9 cellular contexts compared by ENCODE assay signal in genomic region chr12:102958073-102958829, GRCh38. TPM values are rescaled to one million over a fixed set of nuclear protein-coding genes. Genes with fewer than 3 reads are reported as not detected.
DNase-seq lines count a peak whose midpoint lies in the region; ATAC-seq and TF ChIP-seq lines count a peak whose summit lies in the region.
"Had no signal": no experiment of that assay in that cellular context is flagged by ENCODE, and none has a peak within 500 bp of the region (broad histone marks: within the 10 kb centered on the region; RNA-seq: fewer than 3 reads in every experiment).

No MANE protein-coding gene starts in this region.

- no peaks in the 10 kb centered on the region for H3K36me3 ChIP-seq in MG63
- no peaks in the 10 kb centered on the region for H3K36me3 ChIP-seq in colonic mucosa
- H3K36me3 ChIP-seq in muscle layer of colon (ENCODE audit: insufficient read depth, low read length): no peaks in the 10 kb centered on the region

- intact Hi-C loops in colonic mucosa (cut with DNase I): no loop called here

- peak overlapping the region; percentile 40 for H3K4me3 ChIP-seq in MG63
- H3K4me3 ChIP-seq in colonic mucosa: peak overlapping the region; percentile 15
- H3K4me3 ChIP-seq in muscle layer of colon (ENCODE audit: low read depth in 1 of 2, low read length in 2 of 2): peak overlapping the region; percentile 32 to 34

- TF ChIP-seq CTCF in colonic mucosa (IDR thresholded peaks at IDR 0.05): no peak

- H3K4me1 ChIP-seq in colonic mucosa (no peaks in the 10 kb centered on the region), muscle layer of colon (ENCODE audit: insufficient read depth, low read length) (peaks cover 12% of the 10 kb centered on the region)

- H3K9me3 ChIP-seq in MG63 (no peaks in the 10 kb centered on the region), colonic mucosa (no peaks in the 10 kb centered on the region), muscle layer of colon (ENCODE audit: low read length) (no peaks in the 10 kb centered on the region)

- peaks cover 46% of the 10 kb centered on the region for H3K27me3 ChIP-seq in MG63
- peaks cover 83% of the 10 kb centered on the region for H3K27me3 ChIP-seq in colonic mucosa
- peaks cover 51 to 91% of the 10 kb centered on the region in 2 donors for H3K27me3 ChIP-seq in muscle layer of colon (ENCODE audit: control insufficient read depth in 1 of 2, insufficient read depth in 2 of 2, low read length in 2 of 2)

- H3K9ac ChIP-seq in colonic mucosa (ENCODE audit: low read depth in 2 of 2, low read length in 2 of 2) (no peak overlapping the region), muscle layer of colon (ENCODE audit: low read length) (no peak overlapping the region)

- H3K27ac ChIP-seq in colonic mucosa: no peak overlapping the region
- no peak overlapping the region for H3K27ac ChIP-seq in muscle layer of colon (ENCODE audit: low read depth, low read length)

- peak; percentile 47 for ATAC-seq in GM21381 (IDR thresholded peaks at IDR 0.05; ENCODE audit: unreplicated experiment)

- peak; percentile 41 for DNase-seq in NCI-H1105 treated with DMSO at 0.1 percent for 48 hours (lab: John Stamatoyannopoulos, UW)
- no peak for DNase-seq in NCI-H1105 (lab: John Stamatoyannopoulos, UW)
- peak; percentile 42 for DNase-seq in MG63
- no peak for DNase-seq in colonic mucosa
- DNase-seq in Kasumi-1 (lab: John Stamatoyannopoulos, UW): no peak
- no peak for DNase-seq in OCI-M2 (lab: John Stamatoyannopoulos, UW; ENCODE audit: unreplicated experiment)

RNA-seq across cellular contexts. Expression of gene ASCL1, which starts 0.8 kb away (rescaled TPM):
- total RNA-seq in MG63 (2014; rRNA removed; shearing (Covaris generic); ENCODE audit: low replicate concordance): not detected in 2 replicates
- total RNA-seq in colonic mucosa: under 1 TPM; 0.17 to 0.53 TPM
- total RNA-seq: subcutaneous adipose tissue had no signal

RNA-seq across cellular contexts. Expression of gene PAH, which starts 41.2 kb away (rescaled TPM):
- total RNA-seq in MG63 (2014; rRNA removed; shearing (Covaris generic); ENCODE audit: low replicate concordance): 0.36 TPM in 1 of 2 replicates, not detected in the other
- total RNA-seq in colonic mucosa: 1 to 10 TPM in 1 of 2 donors, under 1 TPM in 1; 0.11 to 1.3 TPM
- total RNA-seq: subcutaneous adipose tissue had no signal

Comparison
In these comparisons a context has a peak if more than half of its experiments do, and no peak if none do; other contexts are left out.
1. DNase-seq: peak in NCI-H1105 treated with DMSO at 0.1 percent for 48 hours (single experiment) and MG63 (single experiment); none in NCI-H1105 (single experiment), colonic mucosa (single experiment), Kasumi-1 (0 of 2) and OCI-M2 (single experiment).
2. Peak in every context shown above with its lines, with median percentiles within 50 percentile points of each other: H3K4me3 ChIP-seq.